ENCODE assay signal across 9 cellular contexts in genomic region chr3:114809668-114810413, GRCh38.
DNase-seq lines count a peak whose midpoint lies in the region; ATAC-seq and TF ChIP-seq lines count a peak whose summit lies in the region.
"Had no signal": no experiment of that assay in that cellular context is flagged by ENCODE, and none has a peak within 500 bp of the region (broad histone marks: within the 10 kb centered on the region; RNA-seq: fewer than 3 reads in every experiment).

No MANE protein-coding gene starts in this region.

- H4K91ac ChIP-seq in H9 (ENCODE audit: insufficient read length, low read depth, low read length), result no peak overlapping the region

- H3K79me1 ChIP-seq in H9 (ENCODE audit: insufficient read depth, low read depth, low read length, poor library complexity, severe bottlenecking), result no peaks in the 10 kb centered on the region

- H2BK5ac ChIP-seq in H9 (ENCODE audit: insufficient read length, low read length), result no peak overlapping the region

- no peak overlapping the region for H3K27ac ChIP-seq in H9 (ENCODE audit: insufficient read length, low read depth, low read length)
- H3K27ac ChIP-seq: heart left ventricle had no signal

- TF ChIP-seq CTCF in GM13976 (IDR thresholded peaks at IDR 0.05; ENCODE audit: borderline replicate concordance, control extremely low read depth, extremely low read depth, insufficient read depth, missing control alignments), result no peak
- TF ChIP-seq CTCF in H9 (conservative IDR thresholded peaks at IDR 0.05), result no peak

- no peak overlapping the region for H3K4me3 Mint-ChIP-seq in H9

- no peak overlapping the region for H3K18ac ChIP-seq in H9 (ENCODE audit: insufficient read length, low read depth, low read length)

- H3K14ac ChIP-seq in H9 (ENCODE audit: insufficient read depth, low read length), result no peak overlapping the region

- peak; percentile 100 for ATAC-seq in GM21515 (IDR thresholded peaks at IDR 0.05; ENCODE audit: unreplicated experiment)
- peak; percentile 96 for ATAC-seq in HG03575 (IDR thresholded peaks at IDR 0.05; ENCODE audit: extremely low read depth, insufficient number of reproducible peaks, low FRiP score, unreplicated experiment)

- no peak overlapping the region for H4K5ac ChIP-seq in H9 (ENCODE audit: insufficient read length, low read depth, low read length)

- no peaks in the 10 kb centered on the region for H3K79me2 ChIP-seq in H9 (ENCODE audit: insufficient read depth, low read length)

- no peak overlapping the region for H2BK12ac ChIP-seq in H9 (ENCODE audit: insufficient read length, low read depth, low read length)

- H3K4ac ChIP-seq in H9 (ENCODE audit: low read depth, low read length), result no peak overlapping the region

- H3K9ac ChIP-seq in H9 (ENCODE audit: extremely low read depth, insufficient read length, low read length), result no peak overlapping the region

- no peaks in the 10 kb centered on the region for H3K9me3 ChIP-seq in H9 (ENCODE audit: control insufficient read depth, low read depth, low read length)

- in situ Hi-C loops in GM13976 (cut with MboI; ENCODE audit: low sequenced_read_pairs, unreplicated experiment), result loop anchor here (25.0 kb wide), 1 partner anchor 648 kb away; no protein-coding TSS in a partner anchor

- no peak overlapping the region for H3K4me2 ChIP-seq in H9 (ENCODE audit: insufficient read depth, insufficient read length, low read length)

- H3T11ph ChIP-seq in H9 (ENCODE audit: low read length), result no peak overlapping the region

- no peaks in the 10 kb centered on the region for H3K4me1 ChIP-seq in H9 (ENCODE audit: insufficient read depth, low read length)
- H3K4me1 ChIP-seq: heart left ventricle had no signal

- no peaks in the 10 kb centered on the region; a peak in 1 of 7 replicates for H3K36me3 Mint-ChIP-seq in H9 (ENCODE audit: insufficient read depth in 1 of 3, low read depth in 3 of 3)

- no peak overlapping the region for H2AFZ ChIP-seq in H9 (ENCODE audit: low read length)

- no peaks in the 10 kb centered on the region for H3K27me3 Mint-ChIP-seq in H9 (ENCODE audit: low read depth)

- no peak overlapping the region; a peak in 1 of 7 replicates for H3K27ac Mint-ChIP-seq in H9

- H3K23ac ChIP-seq in H9 (ENCODE audit: insufficient read length, low read depth, low read length), result no peak overlapping the region

- no peak overlapping the region for H2BK15ac ChIP-seq in H9 (ENCODE audit: low read depth, low read length)

- H3K23me2 ChIP-seq in H9 (ENCODE audit: insufficient read length, low read depth, low read length, poor library complexity, severe bottlenecking), result no peaks in the 10 kb centered on the region

- H2AK5ac ChIP-seq in H9 (ENCODE audit: insufficient read length, low read length), result no peak overlapping the region

- H3K27me3 ChIP-seq in H9 (ENCODE audit: insufficient read depth, low read length), result no peaks in the 10 kb centered on the region
- H3K27me3 ChIP-seq: heart left ventricle had no signal

- no CpG with 5 or more reads among the region's 5 CpGs for WGBS in H9 (ENCODE audit: extremely low coverage, insufficient read length, low lambda C conversion rate)

- H2BK20ac ChIP-seq in H9 (ENCODE audit: low read depth, low read length, poor library complexity, severe bottlenecking), result no peak overlapping the region

- H3K56ac ChIP-seq in H9 (ENCODE audit: insufficient read length, low read depth, low read length), result no peak overlapping the region

- peaks cover 0 to 5% of the 10 kb centered on the region in 2 experiments; a peak in 2 of 4 replicates for H3K4me1 Mint-ChIP-seq in H9

- DNase-seq in GM13976 (ENCODE audit: low spot score) (peak; percentile 55), kidney tubule cell (ENCODE audit: low spot score) (peak; percentile 69), inferior parietal cortex (ENCODE audit: extremely low spot score) (no peak), KG1 (lab: John Stamatoyannopoulos, UW) (no peak), H9 (no peak), SW 1271 (lab: John Stamatoyannopoulos, UW) (no peak)
- DNase-seq: heart left ventricle had no signal

- no peak overlapping the region for H2BK120ac ChIP-seq in H9 (ENCODE audit: low read depth, low read length, poor library complexity, severe bottlenecking)

- H4K20me1 ChIP-seq in H9 (ENCODE audit: control insufficient read depth, insufficient read depth, insufficient read length), result no peaks in the 10 kb centered on the region

- H3K9me3 Mint-ChIP-seq in H9, result peaks cover 0 to 3% of the 10 kb centered on the region in 2 experiments; a peak in 1 of 5 replicates

- H4K8ac ChIP-seq in H9 (replicated peaks; ENCODE audit: insufficient read length, low read depth, low read length), result no peak overlapping the region

Comparison
In these comparisons a context has a peak if more than half of its experiments do, and no peak if none do; other contexts are left out.
1. DNase-seq: peak in GM13976 (single experiment) and kidney tubule cell (single experiment); none in inferior parietal cortex (single experiment), KG1 (single experiment), H9 (single experiment) and SW 1271 (0 of 2).